14 cellular contexts compared by ENCODE assay signal in the genomic region with DNA sequence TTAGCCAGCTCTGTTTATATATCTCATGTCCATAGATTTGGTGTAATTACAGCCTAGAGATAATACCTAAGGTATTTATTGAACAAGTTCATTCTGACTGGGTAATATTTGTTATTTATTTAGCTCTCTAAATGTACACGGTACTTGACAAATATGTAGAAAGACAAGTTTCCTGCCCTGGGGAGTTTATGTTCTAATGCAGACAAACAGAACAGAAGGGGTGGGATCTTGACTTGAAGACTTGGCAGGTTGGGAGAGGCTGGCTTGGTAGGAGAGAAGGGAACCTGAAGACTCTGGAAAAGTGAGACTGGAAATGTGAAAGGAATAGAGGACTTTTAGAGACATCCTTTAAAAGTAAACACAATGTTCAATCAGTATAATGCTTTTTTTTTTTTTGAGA.
DNase-seq lines count a peak whose midpoint lies in the region; ATAC-seq and TF ChIP-seq lines count a peak whose summit lies in the region.
"Had no signal": no experiment of that assay in that cellular context is flagged by ENCODE, and none has a peak within 500 bp of the region (broad histone marks: within the 10 kb centered on the region; RNA-seq: fewer than 3 reads in every experiment).

No MANE protein-coding gene starts in this region.

- no peak overlapping the region for H2BK12ac ChIP-seq in neuronal stem cell (ENCODE audit: low read length)

- H2BK15ac ChIP-seq in neuronal stem cell (ENCODE audit: low read length), result no peak overlapping the region

- H3K4ac ChIP-seq in neuronal stem cell (ENCODE audit: low read length), result no peak overlapping the region

- DNase-seq in ELF-1 (ENCODE audit: low read depth, low spot score) (peak; percentile 21), RWPE2 (ENCODE audit: low spot score) (no peak), hepatocyte (ENCODE audit: low spot score) (peak; percentile 45), smooth muscle cell (lab: John Stamatoyannopoulos, UW; ENCODE audit: unreplicated experiment) (no peak), neuronal stem cell (ENCODE audit: low spot score) (no peak), T-helper 1 cell (no peak)
- DNase-seq in stimulated activated CD8-positive, alpha-beta memory T cell treated with anti-CD3 and anti-CD28 coated beads, Interleukin-4, amount 100 ng/mL, for 48 hours, result no peak
- DNase-seq: HCEC 1CT, NCI-H187 treated with DMSO at 0.1 percent for 48 hours, NCI-H345, NCI-H526, SW 1271 had no signal

- H4K20me1 ChIP-seq in hepatocyte (ENCODE audit: insufficient read depth, poor library complexity, severe bottlenecking), result no peaks in the 10 kb centered on the region
- no peaks in the 10 kb centered on the region for H4K20me1 ChIP-seq in smooth muscle cell (ENCODE audit: low read depth)

- H3K79me2 ChIP-seq in hepatocyte, result no peaks in the 10 kb centered on the region
- no peaks in the 10 kb centered on the region for H3K79me2 ChIP-seq in smooth muscle cell (ENCODE audit: low read depth)

- H2AFZ ChIP-seq in hepatocyte (no peak overlapping the region), smooth muscle cell (ENCODE audit: low read depth) (no peak overlapping the region), neuronal stem cell (ENCODE audit: low read length) (no peak overlapping the region)
- H2AFZ ChIP-seq: GM23338 had no signal

- H4K91ac ChIP-seq in neuronal stem cell (ENCODE audit: low read depth, low read length, poor library complexity), result no peak overlapping the region

- H3K36me3 ChIP-seq in RWPE2 (ENCODE audit: low read depth) (no peaks in the 10 kb centered on the region), hepatocyte (replicated peaks; ENCODE audit: insufficient read depth, low read depth) (no peaks in the 10 kb centered on the region), smooth muscle cell (ENCODE audit: low read depth) (no peaks in the 10 kb centered on the region), neuronal stem cell (replicated peaks in 1 of 2; ENCODE audit: control insufficient read depth in 2 of 2, insufficient read depth in 2 of 2, low read length in 2 of 2) (no peaks in the 10 kb centered on the region)

- no peak overlapping the region for H3K23ac ChIP-seq in neuronal stem cell (ENCODE audit: low read depth, low read length, poor library complexity)

- H3K27ac ChIP-seq in RWPE2 (ENCODE audit: poor library complexity, severe bottlenecking), result peak overlapping the region; percentile 26
- peak overlapping the region; percentile 41 for H3K27ac ChIP-seq in hepatocyte
- peak overlapping the region; percentile 52 for H3K27ac ChIP-seq in smooth muscle cell (ENCODE audit: low read depth)
- H3K27ac ChIP-seq in neuronal stem cell (replicated peaks; ENCODE audit: low read length), result no peak overlapping the region

- H3K4me2 ChIP-seq in hepatocyte, result no peak overlapping the region
- no peak overlapping the region for H3K4me2 ChIP-seq in smooth muscle cell
- H3K4me2 ChIP-seq in neuronal stem cell (ENCODE audit: insufficient read depth, low read length, poor library complexity, severe bottlenecking), result no peak overlapping the region
- H3K4me2 ChIP-seq: GM23338 had no signal

- WGBS in hepatocyte (ENCODE audit: low lambda C conversion rate, missing lambda C conversion rate), result 24% methylated on average over 1 of the region's 1 CpG
- 64% methylated on average over 1 of the region's 1 CpG for WGBS in smooth muscle cell (ENCODE audit: low lambda C conversion rate)
- WGBS in neuronal stem cell (ENCODE audit: extremely low coverage in 2 of 2, insufficient read length in 2 of 2, insufficient replicate concordance in 1 of 2), 2 donors, result no CpG with 5 or more reads among the region's 1 CpG

- H3K79me1 ChIP-seq in neuronal stem cell (ENCODE audit: low read depth, low read length), result no peaks in the 10 kb centered on the region

- H3K18ac ChIP-seq in neuronal stem cell (ENCODE audit: low read length), result no peak overlapping the region

- H3K27me3 ChIP-seq in RWPE2 (ENCODE audit: insufficient read depth, poor library complexity, severe bottlenecking) (no peaks in the 10 kb centered on the region), hepatocyte (no peaks in the 10 kb centered on the region), smooth muscle cell (ENCODE audit: low read depth) (no peaks in the 10 kb centered on the region), neuronal stem cell (ENCODE audit: control insufficient read depth in 3 of 3, insufficient read depth in 3 of 3, low read depth in 1 of 3, low read length in 3 of 3) (no peaks in the 10 kb centered on the region)

- H3K9me2 ChIP-seq in hepatocyte (replicated peaks; ENCODE audit: insufficient read depth), result no peaks in the 10 kb centered on the region

- no peak overlapping the region for H2AK5ac ChIP-seq in neuronal stem cell (ENCODE audit: low read depth, low read length)

- TF ChIP-seq CTCF in RWPE2 (IDR thresholded peaks at IDR 0.05; ENCODE audit: poor library complexity, severe bottlenecking) (no peak), hepatocyte (IDR thresholded peaks at IDR 0.05; ENCODE audit: poor library complexity) (no peak), smooth muscle cell (IDR thresholded peaks at IDR 0.05; ENCODE audit: borderline replicate concordance, insufficient read depth, poor library complexity, severe bottlenecking) (no peak)

- H3K4me1 ChIP-seq in RWPE2 (ENCODE audit: insufficient read depth, poor library complexity, severe bottlenecking) (peaks cover 11% of the 10 kb centered on the region), hepatocyte (ENCODE audit: insufficient read depth) (peaks cover 3% of the 10 kb centered on the region), smooth muscle cell (ENCODE audit: low read depth) (no peaks in the 10 kb centered on the region), neuronal stem cell (ENCODE audit: control insufficient read depth in 2 of 2, insufficient read depth in 1 of 2, low read depth in 1 of 2, low read length in 2 of 2) (no peaks in the 10 kb centered on the region)

- no peak overlapping the region for H2BK120ac ChIP-seq in neuronal stem cell (ENCODE audit: low read depth, low read length)

- no peak overlapping the region for H3K9ac ChIP-seq in smooth muscle cell (ENCODE audit: low read depth)
- no peak overlapping the region for H3K9ac ChIP-seq in neuronal stem cell (ENCODE audit: low read depth, low read length, poor library complexity)

- peak; percentile 84 for ATAC-seq in RWPE2 (ENCODE audit: low read depth)
- ATAC-seq: GM23338, K562 had no signal

- H4K8ac ChIP-seq in neuronal stem cell (ENCODE audit: low read depth, low read length), result no peak overlapping the region

- no peak overlapping the region for H3K14ac ChIP-seq in neuronal stem cell (ENCODE audit: low read length)

- H3K4me3 ChIP-seq in RWPE2 (ENCODE audit: severe bottlenecking) (no peak overlapping the region), hepatocyte (no peak overlapping the region), smooth muscle cell (no peak overlapping the region), neuronal stem cell (ENCODE audit: low read length in 2 of 2) (no peak overlapping the region)
- H3K4me3 ChIP-seq: GM23338, K562 had no signal

- no peaks in the 10 kb centered on the region for H3F3A ChIP-seq in smooth muscle cell (ENCODE audit: low read depth)

- H2BK5ac ChIP-seq in neuronal stem cell (ENCODE audit: low read length), result no peak overlapping the region

- H3K9me3 ChIP-seq in RWPE2 (ENCODE audit: severe bottlenecking) (no peaks in the 10 kb centered on the region), hepatocyte (ENCODE audit: low read depth) (no peaks in the 10 kb centered on the region), smooth muscle cell (replicated peaks; ENCODE audit: low read depth) (peaks cover 4% of the 10 kb centered on the region), neuronal stem cell (replicated peaks in 1 of 2; ENCODE audit: control insufficient read depth in 2 of 2, insufficient read depth in 1 of 2, low read depth in 1 of 2, low read length in 2 of 2) (peaks cover 0 to 3% of the 10 kb centered on the region in 2 donors)

Comparison
In these comparisons a context has a peak if more than half of its experiments do, and no peak if none do; other contexts are left out.
1. DNase-seq: peak in ELF-1 (single experiment) and hepatocyte (single experiment); none in RWPE2 (single experiment), smooth muscle cell (single experiment), stimulated activated CD8-positive, alpha-beta memory T cell treated with anti-CD3 and anti-CD28 coated beads, Interleukin-4, amount 100 ng/mL, for 48 hours (single experiment), neuronal stem cell (single experiment) and T-helper 1 cell (0 of 5).